In the genomic region with DNA sequence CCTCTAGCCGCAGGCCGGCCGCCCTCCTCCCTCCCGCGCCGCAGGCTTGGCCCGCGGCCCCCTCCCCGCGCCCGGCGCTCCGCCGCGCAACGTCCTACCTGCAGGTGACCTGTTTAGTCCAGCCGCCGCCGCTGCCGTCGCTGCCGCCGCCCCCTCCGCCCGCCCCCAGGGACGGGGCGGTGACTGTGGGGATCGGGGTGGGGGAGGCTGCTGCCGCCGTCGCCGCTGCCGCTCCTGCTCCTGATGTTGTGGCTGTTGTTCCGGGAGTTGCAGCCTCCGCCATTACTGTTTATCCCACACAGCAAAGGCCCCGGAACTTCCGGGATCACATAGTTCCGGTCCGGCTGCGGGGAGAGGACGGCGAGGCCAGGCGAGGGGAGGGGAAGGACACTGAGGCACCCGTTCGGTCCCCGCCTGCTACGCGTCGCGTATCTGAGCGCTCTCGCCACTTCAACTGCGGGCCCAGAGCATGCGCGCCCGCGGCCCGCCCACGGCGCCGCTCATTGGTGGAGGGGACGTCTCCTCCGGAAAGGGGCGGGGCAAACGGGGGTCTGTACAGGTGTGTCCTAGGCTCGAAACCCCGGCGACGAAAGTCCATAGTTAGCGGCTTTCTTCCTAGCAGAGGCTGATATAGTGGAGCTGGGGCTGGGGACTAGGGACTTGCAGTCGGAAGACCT, we compare ENCODE assay signal across 8 cellular contexts. TPM values are rescaled to one million over a fixed set of nuclear protein-coding genes. Genes with fewer than 3 reads are reported as not detected.
DNase-seq lines count a peak whose midpoint lies in the region; ATAC-seq and TF ChIP-seq lines count a peak whose summit lies in the region.

A gene with protein sequence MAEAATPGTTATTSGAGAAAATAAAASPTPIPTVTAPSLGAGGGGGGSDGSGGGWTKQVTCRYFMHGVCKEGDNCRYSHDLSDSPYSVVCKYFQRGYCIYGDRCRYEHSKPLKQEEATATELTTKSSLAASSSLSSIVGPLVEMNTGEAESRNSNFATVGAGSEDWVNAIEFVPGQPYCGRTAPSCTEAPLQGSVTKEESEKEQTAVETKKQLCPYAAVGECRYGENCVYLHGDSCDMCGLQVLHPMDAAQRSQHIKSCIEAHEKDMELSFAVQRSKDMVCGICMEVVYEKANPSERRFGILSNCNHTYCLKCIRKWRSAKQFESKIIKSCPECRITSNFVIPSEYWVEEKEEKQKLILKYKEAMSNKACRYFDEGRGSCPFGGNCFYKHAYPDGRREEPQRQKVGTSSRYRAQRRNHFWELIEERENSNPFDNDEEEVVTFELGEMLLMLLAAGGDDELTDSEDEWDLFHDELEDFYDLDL (minus strand): TSS at position 444 of the 677 bp plus-strand sequence. CDS start 161 bp downstream, at position 283.

- H4K8ac ChIP-seq in trophoblast cell (ENCODE audit: low read depth, low read length), result peak within 1 kb of the TSS; percentile 93

- no peak for TF ChIP-seq CTCF in GM12865 (IDR thresholded peaks at IDR 0.05; ENCODE audit: insufficient read depth, low read depth, low read length, missing control alignments)
- TF ChIP-seq CTCF in cardiac muscle cell (IDR thresholded peaks at IDR 0.05; ENCODE audit: low read depth, low read length), result no peak
- peak in 2 of 5 experiments; percentile 4 to 28 for TF ChIP-seq CTCF in transverse colon (IDR thresholded peaks at IDR 0.05)

- H3K4me1 ChIP-seq in adipocyte (ENCODE audit: control insufficient read depth, insufficient read depth, low read length) (peaks cover 7% of the 10 kb centered on the region), cardiac muscle cell (ENCODE audit: low read depth) (peaks cover 13% of the 10 kb centered on the region), trophoblast cell (ENCODE audit: control insufficient read depth in 1 of 2, insufficient read depth in 2 of 2, low read length in 2 of 2) (peaks cover 0 to 3% of the 10 kb centered on the region in 2 experiments), transverse colon (peaks cover 14 to 37% (median 23%) of the 10 kb centered on the region in 4 donors)

- no CpG with 5 or more reads among the region's 71 CpGs for WGBS in trophoblast cell (ENCODE audit: extremely low coverage, insufficient coverage, insufficient read length)
- whole genome bisulfite sequencing in transverse colon (ENCODE audit: low coverage in 1 of 2), 2 donors, result 0% methylated on average over 52 of the region's 71 CpGs; no CpG with 5 or more reads in 1 of the 2 donors

- H3K27ac ChIP-seq in cardiac muscle cell, result peak within 1 kb of the TSS; percentile 96
- H3K27ac ChIP-seq in trophoblast cell (ENCODE audit: low read depth, low read length), result peak within 1 kb of the TSS; percentile 92
- H3K27ac ChIP-seq in transverse colon, result peak within 1 kb of the TSS; percentile 96 to 98 (median 97)

- H3K4me2 ChIP-seq in trophoblast cell (ENCODE audit: low read length), result peak within 1 kb of the TSS; percentile 75

- H3K9ac ChIP-seq in adipocyte (ENCODE audit: low read length) (peak within 1 kb of the TSS; percentile 90), trophoblast cell (ENCODE audit: low read length) (peak within 1 kb of the TSS; percentile 73)

- peaks cover 20% of the 10 kb centered on the region for H3K79me2 ChIP-seq in trophoblast cell (ENCODE audit: control insufficient read depth, insufficient read depth, low read length, poor library complexity)

- no peaks in the 10 kb centered on the region for H3K9me3 ChIP-seq in adipocyte (ENCODE audit: control insufficient read depth, low read length)
- no peaks in the 10 kb centered on the region for H3K9me3 ChIP-seq in cardiac muscle cell (ENCODE audit: low read depth)
- H3K9me3 ChIP-seq in trophoblast cell (ENCODE audit: insufficient read depth, low read depth, low read length), result no peaks in the 10 kb centered on the region
- no peaks in the 10 kb centered on the region for H3K9me3 ChIP-seq in transverse colon

- intact Hi-C loops in transverse colon (cut with DNase I; ENCODE audit: low total_unique reads), result loop anchor here (5.0 kb wide), 1 partner anchor 173 kb away; no protein-coding TSS in a partner anchor

- peak within 1 kb of the TSS; percentile 70 for H3K14ac ChIP-seq in trophoblast cell (ENCODE audit: low read length)

- peak within 1 kb of the TSS; percentile 49 for H3K18ac ChIP-seq in trophoblast cell (ENCODE audit: low read length)

- peak; percentile 91 for TF ChIP-seq POLR2A in transverse colon (IDR thresholded peaks at IDR 0.05)

- in situ Hi-C loops in transverse colon (cut with MboI; ENCODE audit: low pct_ligation_motif_present in 1 of 4, low pct_unique_long_range_greater_than_20kb in 1 of 4, low sequenced_read_pairs in 3 of 4), result no loop called here

- H3K4me3 ChIP-seq in GM12865 (ENCODE audit: low read depth, low read length) (peak within 1 kb of the TSS; percentile 86), adipocyte (ENCODE audit: low read length) (peak within 1 kb of the TSS; percentile 92), cardiac muscle cell (peak within 1 kb of the TSS; percentile 90), trophoblast cell (ENCODE audit: low read depth, low read length) (peak within 1 kb of the TSS; percentile 97), transverse colon (peak within 1 kb of the TSS; percentile 90 to 98 (median 94))

- H2BK12ac ChIP-seq in trophoblast cell (ENCODE audit: low read length), result no peak within 1 kb of the TSS

- no peak within 1 kb of the TSS for H3K23ac ChIP-seq in trophoblast cell (ENCODE audit: low read length)

- H3K36me3 ChIP-seq in adipocyte (ENCODE audit: control insufficient read depth, insufficient read depth, low read length, severe bottlenecking), result no peaks in the 10 kb centered on the region
- no peaks in the 10 kb centered on the region for H3K36me3 ChIP-seq in cardiac muscle cell
- peaks cover 0 to 3% of the 10 kb centered on the region in 2 experiments for H3K36me3 ChIP-seq in trophoblast cell (ENCODE audit: control insufficient read depth in 1 of 2, insufficient read depth in 2 of 2, low read length in 2 of 2)
- H3K36me3 ChIP-seq in transverse colon, result no peaks in the 10 kb centered on the region

- peak; percentile 91 for ATAC-seq in HG02763 (IDR thresholded peaks at IDR 0.05; ENCODE audit: unreplicated experiment)

- no peak for TF ChIP-seq EP300 in transverse colon (IDR thresholded peaks at IDR 0.05; ENCODE audit: low read depth)

- H4K91ac ChIP-seq in trophoblast cell (ENCODE audit: low read depth, low read length), result peak within 1 kb of the TSS; percentile 89

- DNase-seq in GM12865 (ENCODE audit: low read depth), result peak; percentile 96
- DNase-seq in NCI-H1417 treated with DMSO at 0.1 percent for 48 hours (lab: John Stamatoyannopoulos, UW), result peak; percentile 93
- DNase-seq in SW480 (ENCODE audit: low spot score), result peak; percentile 98
- peak; percentile 97 for DNase-seq in adipocyte (ENCODE audit: low read depth)
- DNase-seq in cardiac muscle cell (ENCODE audit: low read depth in 1 of 2, low spot score in 1 of 2), result peak; percentile 94 to 98
- peak; percentile 96 to 97 for DNase-seq in trophoblast cell
- DNase-seq in transverse colon, result peak; percentile 97

- peak within 1 kb of the TSS; percentile 67 for H2AFZ ChIP-seq in trophoblast cell (ENCODE audit: insufficient read depth, low read length, poor library complexity)

- no peaks in the 10 kb centered on the region for H3K27me3 ChIP-seq in adipocyte (replicated peaks; ENCODE audit: control insufficient read depth, insufficient read depth, low read length)
- H3K27me3 ChIP-seq in cardiac muscle cell, result no peaks in the 10 kb centered on the region
- H3K27me3 ChIP-seq in trophoblast cell (ENCODE audit: insufficient read depth, low read length), result no peaks in the 10 kb centered on the region
- H3K27me3 ChIP-seq in transverse colon, result no peaks in the 10 kb centered on the region

- H4K12ac ChIP-seq in trophoblast cell (ENCODE audit: low read depth, low read length), result peak within 1 kb of the TSS; percentile 67

- peak within 1 kb of the TSS; percentile 5 for H2AK5ac ChIP-seq in trophoblast cell (ENCODE audit: low read length)

- H2BK120ac ChIP-seq in trophoblast cell (ENCODE audit: insufficient read depth, low read length, poor library complexity), result peak within 1 kb of the TSS; percentile 27

- H2BK5ac ChIP-seq in trophoblast cell (ENCODE audit: low read depth, low read length, poor library complexity), result peak within 1 kb of the TSS; percentile 75

- H3K4ac ChIP-seq in trophoblast cell (ENCODE audit: low read depth, low read length), result peak within 1 kb of the TSS; percentile 84

- peaks cover 6% of the 10 kb centered on the region for H3K79me1 ChIP-seq in trophoblast cell (ENCODE audit: low read length)

RNA-seq across cellular contexts. Expression of the gene that starts here (rescaled TPM):
- total RNA-seq in cardiac muscle cell (143 and 247 TPM in 2 replicates), transverse colon (100 to 1,000 TPM; 143 to 288 (median 187) TPM)
- polyA plus RNA-seq in cardiac muscle cell, result 156 and 216 TPM in 2 replicates
- 81.4 and 82.5 TPM in 2 replicates for polyA plus RNA-seq in trophoblast cell (2013)

Comparison
In these comparisons a context has a peak if more than half of its experiments do, and no peak if none do; other contexts are left out.
1. Peak in every context shown above with its lines: DNase-seq, ATAC-seq, H3K4me3 ChIP-seq and H3K27ac ChIP-seq.